ENCODE assay signal across 24 cellular contexts in the genomic region with DNA sequence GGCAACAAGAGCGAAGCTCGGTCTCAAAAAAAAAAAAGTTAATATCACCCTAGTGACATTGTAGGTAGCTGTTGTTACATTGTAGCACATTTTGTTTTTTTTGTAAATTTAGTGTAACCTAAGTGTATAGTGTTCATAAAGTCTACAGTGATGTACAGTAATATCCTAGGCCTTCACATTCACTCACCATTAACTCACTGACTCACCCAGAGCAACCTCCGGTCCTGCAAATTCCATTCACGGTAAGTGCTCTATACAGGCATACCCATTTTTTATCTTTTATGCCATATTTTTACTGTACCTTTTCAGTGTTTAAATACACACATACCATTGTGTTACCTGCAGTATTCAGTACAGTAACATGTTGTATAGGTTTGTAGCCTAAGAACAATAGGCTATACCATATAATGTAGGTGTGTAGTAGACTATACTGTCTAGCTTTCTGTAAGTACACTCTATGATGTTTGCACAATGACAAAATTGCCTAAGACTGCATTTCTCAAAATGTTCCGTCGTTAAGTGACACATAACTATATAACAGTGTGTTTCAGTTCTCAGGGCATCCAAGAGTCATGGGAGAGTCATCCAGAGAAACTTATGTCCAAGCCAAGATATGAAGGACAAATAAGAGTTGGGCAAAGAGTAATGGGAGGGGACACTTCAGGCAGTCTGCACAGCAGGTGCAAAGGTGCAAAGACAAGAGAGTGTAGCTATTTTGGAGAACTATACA.
DNase-seq lines count a peak whose midpoint lies in the region; ATAC-seq and TF ChIP-seq lines count a peak whose summit lies in the region.
"Had no signal": no experiment of that assay in that cellular context is flagged by ENCODE, and none has a peak within 500 bp of the region (broad histone marks: within the 10 kb centered on the region; RNA-seq: fewer than 3 reads in every experiment).

No MANE protein-coding gene starts in this region.

- BruUV-seq in MCF 10A (replicated peaks; lab: Mats Ljungman, UMichigan) = no TSS peak

- peak; percentile 42 for ATAC-seq in activated T-helper 17 cell treated with anti-CD3 and anti-CD28 coated beads, Interleukin-2, amount 50 U/mL, for 72 hours (replicated peaks)
- no peak for ATAC-seq in memory B cell (ENCODE audit: low read depth)
- ATAC-seq in stimulated activated memory B cell treated with anti-CD40 and anti-IgM and Interleukin-4, amounts not matched to agents 10 μg/mL and 1 μg/mL and 100 μg/mL, for 72 hours = no peak
- ATAC-seq: left cardiac atrium had no signal

- DNase-seq in MCF 10A (ENCODE audit: unreplicated experiment) (peak; percentile 67), breast epithelium (ENCODE audit: low spot score in 2 of 2) (no peak), memory B cell (ENCODE audit: low spot score in 2 of 2) (no peak), MV-4-11 (lab: John Stamatoyannopoulos, UW) (no peak), NCI-H526 (lab: John Stamatoyannopoulos, UW) (no peak), NCI-H1930 (lab: John Stamatoyannopoulos, UW) (no peak)
- DNase-seq: activated CD4-positive, alpha-beta T cell treated with anti-CD3 and anti-CD28 coated beads, Interleukin-2, amount 50 U/mL, for 48 hours; activated naive CD4-positive, alpha-beta T cell treated with anti-CD3 and anti-CD28 coated beads for 36 hours; esophagus squamous epithelium; left cardiac atrium; NCI-H1436 treated with DMSO at 0.1 percent for 48 hours; nephron progenitor cell; OCI-M1; T-helper 2 cell had no signal

- H3K36me3 Mint-ChIP-seq in MCF 10A (ENCODE audit: insufficient read depth, unreplicated experiment) = peaks cover 54% of the 10 kb centered on the region
- H3K36me3 Mint-ChIP-seq in activated T-helper 17 cell treated with anti-CD3 and anti-CD28 coated beads, Interleukin-2, amount 50 U/mL, for 72 hours (ENCODE audit: low read depth) = peaks cover 87% of the 10 kb centered on the region
- peaks cover 26% of the 10 kb centered on the region for H3K36me3 Mint-ChIP-seq in memory B cell
- H3K36me3 Mint-ChIP-seq in stimulated activated memory B cell treated with anti-CD40 and anti-IgM and Interleukin-4, amounts not matched to agents 10 μg/mL and 1 μg/mL and 100 μg/mL, for 72 hours = peaks cover 43% of the 10 kb centered on the region

- no peaks in the 10 kb centered on the region for H3K27me3 Mint-ChIP-seq in MCF 10A (ENCODE audit: insufficient read depth, unreplicated experiment)
- H3K27me3 Mint-ChIP-seq in activated T-helper 17 cell treated with anti-CD3 and anti-CD28 coated beads, Interleukin-2, amount 50 U/mL, for 72 hours = no peaks in the 10 kb centered on the region
- H3K27me3 Mint-ChIP-seq in memory B cell = no peaks in the 10 kb centered on the region
- H3K27me3 Mint-ChIP-seq in stimulated activated memory B cell treated with anti-CD40 and anti-IgM and Interleukin-4, amounts not matched to agents 10 μg/mL and 1 μg/mL and 100 μg/mL, for 72 hours = no peaks in the 10 kb centered on the region
- H3K27me3 Mint-ChIP-seq: central memory CD8-positive, alpha-beta T cell; progenitor cell of endocrine pancreas; stimulated activated naive CD8-positive, alpha-beta T cell treated with anti-CD3 and anti-CD28 coated beads, Interleukin-15, Interleukin-2, amounts not matched to agents 100 ng/mL and 50 ng/mL, for 24 hours; type B pancreatic cell had no signal

- no peaks in the 10 kb centered on the region for H3K9me3 ChIP-seq in breast epithelium
- H3K9me3 ChIP-seq: BLaER1, esophagus squamous epithelium, SJSA1 had no signal

- H3K27me3 ChIP-seq in breast epithelium = no peaks in the 10 kb centered on the region
- H3K27me3 ChIP-seq: BLaER1, esophagus squamous epithelium, SJSA1 had no signal

- no peak overlapping the region for H3K27ac ChIP-seq in breast epithelium
- H3K27ac ChIP-seq: BLaER1, esophagus squamous epithelium, SJSA1, skin epidermis, VCaP had no signal

- H3K36me3 ChIP-seq in breast epithelium = no peaks in the 10 kb centered on the region

- H3K4me1 Mint-ChIP-seq in MCF 10A (ENCODE audit: insufficient read depth, unreplicated experiment) (peaks cover 6% of the 10 kb centered on the region), memory B cell (peaks cover 5% of the 10 kb centered on the region)
- H3K4me1 Mint-ChIP-seq in activated T-helper 17 cell treated with anti-CD3 and anti-CD28 coated beads, Interleukin-2, amount 50 U/mL, for 72 hours = peaks cover 4% of the 10 kb centered on the region
- H3K4me1 Mint-ChIP-seq in stimulated activated memory B cell treated with anti-CD40 and anti-IgM and Interleukin-4, amounts not matched to agents 10 μg/mL and 1 μg/mL and 100 μg/mL, for 72 hours = peaks cover 7% of the 10 kb centered on the region
- H3K4me1 Mint-ChIP-seq: nephron progenitor cell had no signal

- TF ChIP-seq POLR2A in breast epithelium (IDR thresholded peaks at IDR 0.05) = no peak

- intact Hi-C loops in MCF 10A (cut with micrococcal nuclease) (loop anchor here (10.0 kb wide), 1 partner anchor 716 kb away; no protein-coding TSS in a partner anchor), breast epithelium (cut with DNase I; ENCODE audit: low total_unique reads) (no loop called here)

- H3K4me3 Mint-ChIP-seq in MCF 10A (ENCODE audit: unreplicated experiment) (no peak overlapping the region), memory B cell (no peak overlapping the region)
- H3K4me3 Mint-ChIP-seq in activated T-helper 17 cell treated with anti-CD3 and anti-CD28 coated beads, Interleukin-2, amount 50 U/mL, for 72 hours = no peak overlapping the region
- H3K4me3 Mint-ChIP-seq in stimulated activated memory B cell treated with anti-CD40 and anti-IgM and Interleukin-4, amounts not matched to agents 10 μg/mL and 1 μg/mL and 100 μg/mL, for 72 hours = no peak overlapping the region
- H3K4me3 Mint-ChIP-seq: activated naive CD4-positive, alpha-beta T cell treated with anti-CD3 and anti-CD28 coated beads for 36 hours; central memory CD8-positive, alpha-beta T cell; nephron progenitor cell; stimulated activated naive CD8-positive, alpha-beta T cell treated with anti-CD3 and anti-CD28 coated beads, Interleukin-15, Interleukin-2, amounts not matched to agents 100 ng/mL and 50 ng/mL, for 24 hours; type B pancreatic cell had no signal

- CTCF ChIA-PET in MCF 10A (lab: Yijun Ruan, JAX) = interaction anchor here (0.6 to 1.6 kb wide), 6 partner anchors 22 to 807 kb away, joined by 3 to 5 read pairs (median 4); no protein-coding TSS in a partner anchor

- H3K27ac Mint-ChIP-seq in MCF 10A (ENCODE audit: low read depth, unreplicated experiment) (no peak overlapping the region), memory B cell (peak overlapping the region; percentile 13)
- no peak overlapping the region for H3K27ac Mint-ChIP-seq in activated T-helper 17 cell treated with anti-CD3 and anti-CD28 coated beads, Interleukin-2, amount 50 U/mL, for 72 hours
- H3K27ac Mint-ChIP-seq in stimulated activated memory B cell treated with anti-CD40 and anti-IgM and Interleukin-4, amounts not matched to agents 10 μg/mL and 1 μg/mL and 100 μg/mL, for 72 hours = no peak overlapping the region
- H3K27ac Mint-ChIP-seq: activated naive CD4-positive, alpha-beta T cell treated with anti-CD3 and anti-CD28 coated beads for 36 hours; progenitor cell of endocrine pancreas; stimulated activated naive CD8-positive, alpha-beta T cell treated with anti-CD3 and anti-CD28 coated beads, Interleukin-15, Interleukin-2, amounts not matched to agents 100 ng/mL and 50 ng/mL, for 24 hours; type B pancreatic cell had no signal

- no peaks in the 10 kb centered on the region for H3K4me1 ChIP-seq in breast epithelium
- H3K4me1 ChIP-seq: BLaER1, esophagus squamous epithelium had no signal

- TF ChIP-seq CTCF in MCF 10A (IDR thresholded peaks at IDR 0.05; ENCODE audit: unreplicated experiment) (no peak), breast epithelium (IDR thresholded peaks at IDR 0.05) (no peak)

- POLR2A ChIA-PET in MCF 10A (lab: Yijun Ruan, JAX) = interaction anchor here (0.6 kb wide), 1 partner anchor 79 kb away, joined by 3 read pairs; the partner anchor contains the start of gene PSMD14

- H3K4me3 ChIP-seq in breast epithelium = no peak overlapping the region
- H3K4me3 ChIP-seq: BLaER1, esophagus squamous epithelium, SJSA1, skin epidermis had no signal

- H3K9me3 Mint-ChIP-seq in MCF 10A (ENCODE audit: unreplicated experiment) (no peaks in the 10 kb centered on the region), memory B cell (no peaks in the 10 kb centered on the region)
- H3K9me3 Mint-ChIP-seq in activated T-helper 17 cell treated with anti-CD3 and anti-CD28 coated beads, Interleukin-2, amount 50 U/mL, for 72 hours = no peaks in the 10 kb centered on the region
- no peaks in the 10 kb centered on the region for H3K9me3 Mint-ChIP-seq in stimulated activated memory B cell treated with anti-CD40 and anti-IgM and Interleukin-4, amounts not matched to agents 10 μg/mL and 1 μg/mL and 100 μg/mL, for 72 hours
- H3K9me3 Mint-ChIP-seq: activated naive CD4-positive, alpha-beta T cell treated with anti-CD3 and anti-CD28 coated beads for 36 hours; central memory CD8-positive, alpha-beta T cell; nephron progenitor cell; stimulated activated naive CD8-positive, alpha-beta T cell treated with anti-CD3 and anti-CD28 coated beads, Interleukin-15, Interleukin-2, amounts not matched to agents 100 ng/mL and 50 ng/mL, for 24 hours; type B pancreatic cell had no signal
